34 cellular contexts compared by ENCODE assay signal in the genomic region with DNA sequence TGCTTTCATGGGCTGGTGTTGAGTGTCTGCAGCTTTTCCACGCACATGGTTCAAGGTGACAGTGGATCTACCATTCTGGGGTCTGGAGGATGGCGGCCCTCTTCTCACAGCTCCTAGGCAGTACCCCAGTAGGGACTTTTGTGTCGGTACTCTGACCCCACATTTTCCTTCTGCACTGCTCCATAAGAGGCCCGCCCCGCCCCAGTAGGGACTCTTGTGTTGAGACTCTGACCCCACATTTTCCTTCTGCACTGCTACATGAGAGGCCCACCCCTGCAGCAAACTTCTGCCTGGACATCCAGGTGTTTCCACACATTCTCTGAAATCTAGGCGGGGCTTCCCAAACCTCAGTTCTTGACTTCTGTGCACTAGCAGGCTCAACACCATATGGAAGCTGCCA.
"Had no signal": no experiment of that assay in that cellular context is flagged by ENCODE, and none has a peak within 500 bp of the region (broad histone marks: within the 10 kb centered on the region; RNA-seq: fewer than 3 reads in every experiment).

No MANE protein-coding gene starts in this region.

- DNase-seq: Karpas-422, Kasumi-1, MG63, MM.1S, MV-4-11, NCI-H1048, NCI-H1092, NCI-H1092 treated with DMSO at 0.1 percent for 48 hours, NCI-H1105, NCI-H1105 treated with DMSO at 0.1 percent for 48 hours, NCI-H1417, NCI-H1417 treated with DMSO at 0.1 percent for 48 hours, NCI-H1436, NCI-H1436 treated with DMSO at 0.1 percent for 48 hours, NCI-H146, NCI-H1694, NCI-H1694 treated with DMSO at 0.1 percent for 48 hours, NCI-H187, NCI-H187 treated with DMSO at 0.1 percent for 48 hours, NCI-H1930, NCI-H2029, NCI-H2029 treated with DMSO at 0.1 percent for 48 hours, NCI-H2081, NCI-H2081 treated with DMSO at 0.1 percent for 48 hours, NCI-H2107, NCI-H2171, NCI-H2171 treated with DMSO at 0.1 percent for 48 hours, NCI-H2227 treated with DMSO at 0.1 percent for 48 hours, NCI-H226, NCI-H345, NCI-H446, NCI-H446 treated with DMSO at 0.1 percent for 48 hours, NCI-H510A, NCI-H510A treated with DMSO at 0.1 percent for 48 hours had no signal

- H3K27me3 ChIP-seq: MG63 had no signal

- H3K36me3 ChIP-seq: MG63 had no signal

- H3K9me3 ChIP-seq: MG63 had no signal

- H3K4me3 ChIP-seq: MG63 had no signal
